In the genomic region with DNA sequence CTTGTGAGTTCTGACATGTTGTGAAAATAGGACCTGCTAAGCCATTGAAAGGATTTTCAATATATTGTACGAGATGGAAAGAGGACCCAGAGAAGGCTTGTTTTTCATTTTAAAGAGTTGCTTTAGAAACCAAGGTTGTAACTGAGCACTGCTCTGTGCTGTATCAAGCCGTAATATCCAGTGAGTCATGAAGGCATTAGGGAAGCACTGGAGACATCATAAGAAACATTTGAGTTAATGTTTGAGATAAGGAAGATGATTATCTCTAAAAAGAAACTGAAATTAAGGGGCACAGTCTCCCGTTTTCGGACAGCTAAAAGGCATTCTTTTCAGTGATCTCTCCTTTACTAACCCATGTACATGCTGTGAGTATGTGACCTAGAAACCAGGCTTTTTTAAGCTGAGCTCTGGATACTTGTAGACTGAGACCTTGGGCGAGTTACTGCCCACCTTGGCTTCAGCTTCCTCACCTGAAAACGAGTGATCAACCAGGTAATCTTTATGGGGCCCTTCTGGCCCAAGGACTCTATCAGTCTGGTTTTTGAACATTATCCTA, we compare ENCODE assay signal across 10 cellular contexts.
DNase-seq lines count a peak whose midpoint lies in the region; ATAC-seq and TF ChIP-seq lines count a peak whose summit lies in the region.
"Had no signal": no experiment of that assay in that cellular context is flagged by ENCODE, and none has a peak within 500 bp of the region (broad histone marks: within the 10 kb centered on the region; RNA-seq: fewer than 3 reads in every experiment).

No MANE protein-coding gene starts in this region.

- peak; percentile 31 for DNase-seq in AG10803 (ENCODE audit: low read depth)
- peak; percentile 15 for DNase-seq in NCI-H226
- DNase-seq in choroid plexus epithelial cell (ENCODE audit: low read depth), result peak; percentile 73
- DNase-seq in natural killer cell treated with Interleukin-12 subunit alpha and Interleukin-12 subunit beta and Interleukin-15 and Interleukin-18, amount 100 ng/mL, for 72 hours (ENCODE audit: low spot score), result no peak
- DNase-seq in NK-92 (lab: John Stamatoyannopoulos, UW; ENCODE audit: unreplicated experiment), result no peak
- DNase-seq in KG1 (lab: John Stamatoyannopoulos, UW), result no peak
- no peak for DNase-seq in anterior cingulate cortex (lab: John Stamatoyannopoulos, UW)
- DNase-seq: Peyer's patch; stimulated activated CD4-positive, alpha-beta T cell treated with anti-CD3 and anti-CD28 coated beads, Interleukin-4, amount 100 ng/mL, for 4 hours had no signal

- peaks cover 41% of the 10 kb centered on the region in 2 donors for H3K4me1 Mint-ChIP-seq in natural killer cell treated with Interleukin-12 subunit alpha and Interleukin-12 subunit beta and Interleukin-15 and Interleukin-18, amount 100 ng/mL, for 72 hours (ENCODE audit: low read depth in 2 of 2)
- peaks cover 7% of the 10 kb centered on the region for H3K4me1 Mint-ChIP-seq in stimulated activated memory B cell treated with anti-CD40 and anti-IgM and Interleukin-4, amounts not matched to agents 10 μg/mL and 1 μg/mL and 100 μg/mL, for 72 hours

- H3K4me3 ChIP-seq in AG10803 (ENCODE audit: low read length), result no peak overlapping the region
- H3K4me3 ChIP-seq in choroid plexus epithelial cell (ENCODE audit: low read depth, low read length), result no peak overlapping the region
- H3K4me3 ChIP-seq: Peyer's patch had no signal

- peak overlapping the region; percentile 84 to 94 for H3K27ac Mint-ChIP-seq in natural killer cell treated with Interleukin-12 subunit alpha and Interleukin-12 subunit beta and Interleukin-15 and Interleukin-18, amount 100 ng/mL, for 72 hours
- no peak overlapping the region for H3K27ac Mint-ChIP-seq in stimulated activated memory B cell treated with anti-CD40 and anti-IgM and Interleukin-4, amounts not matched to agents 10 μg/mL and 1 μg/mL and 100 μg/mL, for 72 hours

- no peaks in the 10 kb centered on the region for H3K36me3 Mint-ChIP-seq in natural killer cell treated with Interleukin-12 subunit alpha and Interleukin-12 subunit beta and Interleukin-15 and Interleukin-18, amount 100 ng/mL, for 72 hours
- peaks cover 6% of the 10 kb centered on the region for H3K36me3 Mint-ChIP-seq in stimulated activated memory B cell treated with anti-CD40 and anti-IgM and Interleukin-4, amounts not matched to agents 10 μg/mL and 1 μg/mL and 100 μg/mL, for 72 hours

- no peaks in the 10 kb centered on the region for H3K9me3 Mint-ChIP-seq in natural killer cell treated with Interleukin-12 subunit alpha and Interleukin-12 subunit beta and Interleukin-15 and Interleukin-18, amount 100 ng/mL, for 72 hours
- no peaks in the 10 kb centered on the region for H3K9me3 Mint-ChIP-seq in stimulated activated memory B cell treated with anti-CD40 and anti-IgM and Interleukin-4, amounts not matched to agents 10 μg/mL and 1 μg/mL and 100 μg/mL, for 72 hours

- no peak for ATAC-seq in natural killer cell treated with Interleukin-12 subunit alpha and Interleukin-12 subunit beta and Interleukin-15 and Interleukin-18, amount 100 ng/mL, for 72 hours
- ATAC-seq in stimulated activated memory B cell treated with anti-CD40 and anti-IgM and Interleukin-4, amounts not matched to agents 10 μg/mL and 1 μg/mL and 100 μg/mL, for 72 hours, result no peak

- TF ChIP-seq CTCF in AG10803 (conservative IDR thresholded peaks at IDR 0.05; ENCODE audit: low read length) (no peak), choroid plexus epithelial cell (conservative IDR thresholded peaks at IDR 0.05; ENCODE audit: low read depth, low read length) (no peak)

- H3K27me3 Mint-ChIP-seq in natural killer cell treated with Interleukin-12 subunit alpha and Interleukin-12 subunit beta and Interleukin-15 and Interleukin-18, amount 100 ng/mL, for 72 hours, result no peaks in the 10 kb centered on the region
- H3K27me3 Mint-ChIP-seq in stimulated activated memory B cell treated with anti-CD40 and anti-IgM and Interleukin-4, amounts not matched to agents 10 μg/mL and 1 μg/mL and 100 μg/mL, for 72 hours, result no peaks in the 10 kb centered on the region

- peak overlapping the region; percentile 62 for H3K4me3 Mint-ChIP-seq in natural killer cell treated with Interleukin-12 subunit alpha and Interleukin-12 subunit beta and Interleukin-15 and Interleukin-18, amount 100 ng/mL, for 72 hours
- no peak overlapping the region for H3K4me3 Mint-ChIP-seq in stimulated activated memory B cell treated with anti-CD40 and anti-IgM and Interleukin-4, amounts not matched to agents 10 μg/mL and 1 μg/mL and 100 μg/mL, for 72 hours

Comparison
In these comparisons a context has a peak if more than half of its experiments do, and no peak if none do; other contexts are left out.
1. DNase-seq: peak in AG10803 (single experiment), NCI-H226 (single experiment) and choroid plexus epithelial cell (single experiment); none in natural killer cell treated with Interleukin-12 subunit alpha and Interleukin-12 subunit beta and Interleukin-15 and Interleukin-18, amount 100 ng/mL, for 72 hours (single experiment), NK-92 (single experiment), KG1 (single experiment) and anterior cingulate cortex (0 of 58).